ENCODE assay signal across 1 cellular context in the genomic region with DNA sequence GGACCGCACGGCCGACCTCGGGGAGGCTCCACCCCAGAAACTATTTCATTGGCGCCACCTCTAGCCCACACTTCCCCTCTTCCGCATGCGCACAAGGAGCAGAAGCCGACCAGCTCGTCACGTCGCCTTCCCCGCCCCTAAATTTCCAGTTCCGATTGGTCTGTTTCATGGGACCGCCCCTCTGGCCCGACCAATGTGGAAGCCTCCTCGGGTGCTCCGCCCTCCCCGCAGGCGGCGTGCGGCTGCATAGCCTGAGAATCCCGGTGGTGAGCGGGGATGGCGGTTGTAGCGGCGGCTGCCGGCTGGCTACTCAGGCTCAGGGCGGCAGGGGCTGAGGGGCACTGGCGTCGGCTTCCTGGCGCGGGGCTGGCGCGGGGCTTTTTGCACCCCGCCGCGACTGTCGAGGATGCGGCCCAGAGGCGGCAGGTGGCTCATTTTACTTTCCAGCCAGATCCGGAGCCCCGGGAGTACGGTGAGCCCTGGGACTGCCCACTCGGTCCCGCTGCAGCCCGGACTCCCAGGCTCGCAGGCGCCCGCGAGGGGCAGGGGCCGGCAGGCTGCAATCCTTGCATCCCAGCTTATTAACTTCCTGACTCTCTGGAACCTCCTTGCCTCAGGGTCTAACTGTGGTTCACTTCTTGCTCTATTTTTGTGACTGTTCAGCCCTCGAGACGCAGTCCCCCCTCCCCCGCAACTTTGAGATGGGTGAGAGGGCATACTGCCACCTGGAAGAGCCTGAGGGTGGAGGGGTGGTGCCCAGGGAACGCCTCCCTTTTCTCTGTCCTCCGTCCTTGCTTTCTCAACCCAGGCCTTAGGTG.
TF ChIP-seq lines count a peak whose summit lies in the region.

TSS of gene BCKDHB (plus strand) at position 254 of the 818 bp plus-strand sequence. CDS start at position 277, 23 bp downstream.

TF ChIP-seq in HEK293, 187 proteins besides CTCF, POLR2A, EP300 and RAD21 (continued from another document and continues in another):
- TF ChIP-seq ZNF398 (tag by site-specific recombination; IDR thresholded peaks at IDR 0.05) (no peak), SP3 (tag by site-specific recombination; IDR thresholded peaks at IDR 0.05) (peak; percentile 94), ZNF133 (tag by site-specific recombination; IDR thresholded peaks at IDR 0.05) (no peak), ZNF341 (tag by site-specific recombination; IDR thresholded peaks at IDR 0.05; ENCODE audit: low read depth) (peak; percentile 93), ZNF580 (tag by site-specific recombination; IDR thresholded peaks at IDR 0.05) (no peak), ZNF692 (tag by site-specific recombination; IDR thresholded peaks at IDR 0.05) (peak; percentile 47; the same call in 1 of the 2 replicates), ZNF138 (tag by site-specific recombination; IDR thresholded peaks at IDR 0.05; ENCODE audit: borderline replicate concordance) (no peak), ZNF19 (tag by site-specific recombination; IDR thresholded peaks at IDR 0.05; ENCODE audit: low read depth) (no peak), PATZ1 (tag by site-specific recombination; IDR thresholded peaks at IDR 0.05) (peak; percentile 35), ZBTB17 (tag by site-specific recombination; IDR thresholded peaks at IDR 0.05) (peak; percentile 65), ZNF707 (tag by site-specific recombination; IDR thresholded peaks at IDR 0.05) (no peak), ZNF785 (tag by site-specific recombination; IDR thresholded peaks at IDR 0.05) (no peak), SCRT1 (tag by site-specific recombination; IDR thresholded peaks at IDR 0.05; ENCODE audit: borderline replicate concordance) (no peak), KLF9 (tag by site-specific recombination; IDR thresholded peaks at IDR 0.05; ENCODE audit: low read depth) (peak; percentile 81), ZNF2 (tag by site-specific recombination; IDR thresholded peaks at IDR 0.05) (peak; percentile 79; the same call in 1 of the 2 replicates), ZNF433 (tag by site-specific recombination; IDR thresholded peaks at IDR 0.05; ENCODE audit: low read depth) (no peak), ZNF660 (tag by site-specific recombination; IDR thresholded peaks at IDR 0.05) (peak; percentile 61), MEIS1 (CRISPR knock-in tag; IDR thresholded peaks at IDR 0.05; ENCODE audit: borderline replicate concordance) (no peak), ZSCAN30 (tag by site-specific recombination; IDR thresholded peaks at IDR 0.05) (peak; percentile 79), REPIN1 (tag by site-specific recombination; IDR thresholded peaks at IDR 0.05; ENCODE audit: low read depth) (no peak), ZNF121 (tag by site-specific recombination; IDR thresholded peaks at IDR 0.05) (no peak), SETDB1 (IDR thresholded peaks at IDR 0.05; ENCODE audit: insufficient read length, low read length) (peak; percentile 66), KLF1 (tag by site-specific recombination; IDR thresholded peaks at IDR 0.05) (peak; percentile 95), ZNF423 (tag by site-specific recombination; IDR thresholded peaks at IDR 0.05) (no peak), ZNF24 (tag by site-specific recombination; IDR thresholded peaks at IDR 0.05) (no peak), GLIS1 (tag by site-specific recombination; IDR thresholded peaks at IDR 0.05) (no peak), YY1 (tag by site-specific recombination; IDR thresholded peaks at IDR 0.05) (peak; percentile 52; the same call in 1 of the 2 replicates), ZNF626 (tag by site-specific recombination; IDR thresholded peaks at IDR 0.05) (no peak), ZFP37 (tag by site-specific recombination; IDR thresholded peaks at IDR 0.05) (peak; percentile 19; the same call in 1 of the 2 replicates), ZBTB48 (tag by site-specific recombination; IDR thresholded peaks at IDR 0.05) (peak; percentile 64; the same call in 1 of the 2 replicates), SP7 (tag by site-specific recombination; IDR thresholded peaks at IDR 0.05) (peak; percentile 55), ZNF555 (tag by site-specific recombination; conservative IDR thresholded peaks at IDR 0.05) (no peak), KLF7 (tag by site-specific recombination; IDR thresholded peaks at IDR 0.05; ENCODE audit: borderline replicate concordance) (no peak), ZNF585B (tag by site-specific recombination; IDR thresholded peaks at IDR 0.05) (no peak), KLF10 (tag by site-specific recombination; IDR thresholded peaks at IDR 0.05) (peak; percentile 100), ZSCAN23 (tag by site-specific recombination; IDR thresholded peaks at IDR 0.05) (no peak), ZNF292 (tag by site-specific recombination; IDR thresholded peaks at IDR 0.05; ENCODE audit: borderline replicate concordance, low read depth) (no peak), ZNF76 (tag by site-specific recombination; IDR thresholded peaks at IDR 0.05; ENCODE audit: borderline replicate concordance, low read depth) (peak; percentile 14; the same call in 1 of the 2 replicates), PRDM10 (tag by site-specific recombination; IDR thresholded peaks at IDR 0.05) (peak; percentile 19; the same call in 1 of the 2 replicates), KLF16 (tag by site-specific recombination; IDR thresholded peaks at IDR 0.05) (no peak), ZXDB (tag by site-specific recombination; IDR thresholded peaks at IDR 0.05) (peak; percentile 81), ZNF114 (tag by site-specific recombination; IDR thresholded peaks at IDR 0.05) (no peak), KLF8 (tag by site-specific recombination; IDR thresholded peaks at IDR 0.05) (peak; percentile 93), ZNF335 (tag by site-specific recombination; conservative IDR thresholded peaks at IDR 0.05) (peak; percentile 48), HIC1 (tag by site-specific recombination; IDR thresholded peaks at IDR 0.05) (peak; percentile 66; the same call in 1 of the 2 replicates), SP2 (tag by site-specific recombination; IDR thresholded peaks at IDR 0.05) (peak; percentile 98), ZNF600 (tag by site-specific recombination; IDR thresholded peaks at IDR 0.05) (peak; percentile 61), ZIC2 (tag by site-specific recombination; IDR thresholded peaks at IDR 0.05) (peak; percentile 37; the same call in 1 of the 2 replicates), GLIS2 (tag by site-specific recombination; IDR thresholded peaks at IDR 0.05) (no peak; the same call in 1 of the 2 replicates), ZNF274 (IDR thresholded peaks at IDR 0.05; ENCODE audit: low read length) (no peak), ZNF274 (tag by site-specific recombination; IDR thresholded peaks at IDR 0.05; ENCODE audit: borderline replicate concordance) (no peak)
- TF ChIP-seq, protein P1, sequence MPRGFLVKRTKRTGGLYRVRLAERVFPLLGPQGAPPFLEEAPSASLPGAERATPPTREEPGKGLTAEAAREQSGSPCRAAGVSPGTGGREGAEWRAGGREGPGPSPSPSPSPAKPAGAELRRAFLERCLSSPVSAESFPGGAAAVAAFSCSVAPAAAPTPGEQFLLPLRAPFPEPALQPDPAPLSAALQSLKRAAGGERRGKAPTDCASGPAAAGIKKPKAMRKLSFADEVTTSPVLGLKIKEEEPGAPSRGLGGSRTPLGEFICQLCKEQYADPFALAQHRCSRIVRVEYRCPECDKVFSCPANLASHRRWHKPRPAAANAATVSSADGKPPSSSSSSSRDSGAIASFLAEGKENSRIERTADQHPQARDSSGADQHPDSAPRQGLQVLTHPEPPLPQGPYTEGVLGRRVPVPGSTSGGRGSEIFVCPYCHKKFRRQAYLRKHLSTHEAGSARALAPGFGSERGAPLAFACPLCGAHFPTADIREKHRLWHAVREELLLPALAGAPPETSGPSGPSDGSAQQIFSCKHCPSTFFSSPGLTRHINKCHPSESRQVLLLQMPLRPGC (tag by site-specific recombination; IDR thresholded peaks at IDR 0.05) = peak; percentile 36; the same call in 1 of the 2 replicates
